Comparison of ENCODE assay signal across 8 cellular contexts in the genomic region with DNA sequence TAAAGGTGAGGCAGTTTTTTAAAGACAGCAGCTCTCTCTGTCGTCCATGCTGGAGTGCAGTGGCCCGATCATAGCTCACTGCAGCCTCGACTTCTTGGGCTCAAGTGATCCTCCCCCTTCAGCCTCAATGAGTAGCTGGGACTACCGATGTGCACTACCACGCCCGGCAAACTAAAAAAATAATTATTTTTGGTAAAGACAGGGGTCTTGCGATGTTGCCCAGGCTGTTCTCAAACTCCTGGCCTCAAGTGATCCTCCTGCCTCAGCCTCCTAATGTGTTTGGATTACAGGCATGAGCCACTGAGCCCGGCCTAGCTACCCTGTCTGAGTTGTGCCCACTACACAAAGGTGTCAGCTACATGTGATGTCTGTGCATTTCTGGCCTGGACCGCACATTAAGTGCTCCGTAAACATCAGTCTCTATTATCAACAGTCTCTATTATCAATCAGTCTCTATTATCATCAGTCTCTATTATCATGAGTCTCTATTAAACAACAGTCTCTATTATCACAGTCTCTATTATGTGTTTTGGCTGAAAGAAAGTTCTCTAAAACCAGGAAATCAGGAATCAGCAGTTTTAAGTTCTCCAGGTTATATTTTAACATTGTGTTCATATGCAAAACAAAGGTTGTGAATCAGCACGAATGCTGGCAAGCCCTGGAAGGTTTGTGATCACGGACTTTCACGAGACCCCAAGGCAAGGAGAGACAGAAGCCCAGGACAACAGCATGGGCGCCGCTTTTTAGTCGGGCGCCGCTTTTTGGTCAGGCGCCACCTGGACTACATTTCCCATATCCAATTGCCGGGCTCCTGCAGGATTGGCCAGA. TPM values are rescaled to one million over a fixed set of nuclear protein-coding genes. Genes with fewer than 3 reads are reported as not detected.
A peak's percentile ranks its signal among the peaks of the same experiment; 100 is the strongest.
DNase-seq lines count a peak whose midpoint lies in the region; ATAC-seq, FAIRE-seq and TF ChIP-seq lines count a peak whose summit lies in the region.

No MANE protein-coding gene starts in this region.

- H3K4me1 Mint-ChIP-seq in Calu3 (ENCODE audit: low read depth, unreplicated experiment): no peaks in the 10 kb centered on the region

- CTCF ChIA-PET in Calu3 (lab: Charles Lee) (interaction anchor here (0.6 to 1.0 kb wide), 2 partner anchors 37 to 1740 kb away, joined by 3 read pairs; no protein-coding TSS in a partner anchor), H1 (lab: Charles Lee; ENCODE audit: partially characterized antibody) (interaction anchor here (0.7 to 2.9 kb wide), 27 partner anchors 10 to 515 kb away, joined by 3 to 24 read pairs (median 5); no protein-coding TSS in a partner anchor)

- TF ChIP-seq POLR2A in H1 (IDR thresholded peaks at IDR 0.05; ENCODE audit: control extremely low read depth in 1 of 2, low read depth in 2 of 2, low read length in 2 of 2) (no peak), GM18505 (IDR thresholded peaks at IDR 0.05; ENCODE audit: borderline replicate concordance, extremely low read depth, insufficient read depth, insufficient read length) (no peak)

- H3K9ac ChIP-seq in NT2/D1 (ENCODE audit: insufficient read length, low read depth): peak overlapping the region; percentile 47
- H3K9ac ChIP-seq in H1 (replicated peaks in 1 of 4; ENCODE audit: extremely low read depth in 1 of 4, low read depth in 3 of 4, low read length in 3 of 4): no peak overlapping the region

- H3K4me3 Mint-ChIP-seq in Calu3 (ENCODE audit: low read depth, unreplicated experiment): peak overlapping the region; percentile 96

- H3K14ac ChIP-seq in H1 (ENCODE audit: insufficient read length): no peak overlapping the region

- no peak overlapping the region for H4K91ac ChIP-seq in H1 (replicated peaks; ENCODE audit: insufficient read length, low read length)

- BruUV-seq in Calu3 (replicated peaks; lab: Mats Ljungman, UMichigan): no TSS peak

- FAIRE-seq in H1 (lab: Jason Lieb, UNC): no peak

- H2BK15ac ChIP-seq in H1 (ENCODE audit: low read length): no peak overlapping the region

- H2AFZ ChIP-seq in H1 (ENCODE audit: low read length): peak overlapping the region; percentile 87

- no peaks in the 10 kb centered on the region for H3K9me3 Mint-ChIP-seq in Calu3 (ENCODE audit: low read depth, unreplicated experiment)

- H3K56ac ChIP-seq in H1 (replicated peaks; ENCODE audit: insufficient read length, low read depth, low read length): no peak overlapping the region

- H3K27ac ChIP-seq in H1 (ENCODE audit: low read depth, low read length) (no peak overlapping the region), neutrophil (no peak overlapping the region)

- no peak for TF ChIP-seq RAD21 in H1 (IDR thresholded peaks at IDR 0.05 in 1 of 2, conservative IDR thresholded peaks at IDR 0.05 in 1 of 2; ENCODE audit: low read depth in 2 of 2, low read length in 2 of 2)

- ATAC-seq in GM18505 (IDR thresholded peaks at IDR 0.05; ENCODE audit: unreplicated experiment): no peak

- peaks cover 5% of the 10 kb centered on the region; the same call in 1 of the 2 replicates for H3K23me2 ChIP-seq in H1 (ENCODE audit: low read depth, low read length)

- H3K36me3 ChIP-seq in NT2/D1 (ENCODE audit: insufficient read depth, insufficient read length, low read length) (peaks cover 19% of the 10 kb centered on the region), H1 (ENCODE audit: control insufficient read depth in 2 of 4, insufficient read depth in 4 of 4, low read length in 3 of 4) (0 out of 8 replicates have a peak, but pooled peaks cover 0 to 4% (median 0%) of the 10 kb centered on the region in 4 experiments), neutrophil (no peaks in the 10 kb centered on the region)

- peaks cover 6% of the 10 kb centered on the region for H3K27me3 Mint-ChIP-seq in Calu3 (ENCODE audit: unreplicated experiment)

- H3K79me2 ChIP-seq in H1 (ENCODE audit: control insufficient read depth in 1 of 2, insufficient read depth in 2 of 2, low read length in 2 of 2): no peaks in the 10 kb centered on the region; a peak in 1 of 4 replicates

- no peak overlapping the region for H2BK5ac ChIP-seq in H1 (ENCODE audit: low read depth, low read length)

- H4K5ac ChIP-seq in H1 (ENCODE audit: insufficient read length, low read depth, low read length): no peak overlapping the region

- peaks cover 6% of the 10 kb centered on the region for H3K79me1 ChIP-seq in H1 (ENCODE audit: low read depth, low read length)

- H3K4me2 ChIP-seq in H1 (ENCODE audit: insufficient read depth in 1 of 2, low read depth in 2 of 2, low read length in 2 of 2): peak overlapping the region; percentile 48 to 72

- 48% methylated on average over 20 of the region's 20 CpGs; no CpG with 5 or more reads in 1 of the 2 experiments for WGBS in H1 (ENCODE audit: extremely low coverage in 1 of 2, insufficient coverage in 1 of 2, insufficient read length in 1 of 2, insufficient replicate concordance in 2 of 2, low coverage in 1 of 2, low lambda C conversion rate in 2 of 2, missing lambda C conversion rate in 1 of 2), 2 experiments

- no peak overlapping the region for H3K4ac ChIP-seq in H1 (replicated peaks; ENCODE audit: insufficient read length, low read depth, low read length)

- intact Hi-C loops in Calu3 (cut with micrococcal nuclease; ENCODE audit: unreplicated experiment): no loop called here

- H3K4me3 ChIP-seq in NT2/D1 (ENCODE audit: insufficient read length, low read depth) (peak overlapping the region; percentile 99), H1 (ENCODE audit: extremely low read depth in 1 of 4, insufficient read depth in 2 of 4, low read depth in 3 of 4, low read length in 4 of 4) (peak overlapping the region; percentile 85 to 99 (median 90)), neutrophil (ENCODE audit: low read depth in 1 of 2, low read length in 1 of 2) (peak overlapping the region; percentile 67 to 71)

- no peak overlapping the region for H2BK12ac ChIP-seq in H1 (ENCODE audit: low read depth, low read length)

- no peak overlapping the region; the same call in none of the 2 replicates for H4K8ac ChIP-seq in H1 (ENCODE audit: extremely low read depth, insufficient read depth, low read length)

- H3K9me3 ChIP-seq in NT2/D1 (ENCODE audit: insufficient read depth, low read length) (peaks cover 23% of the 10 kb centered on the region; the same call in 1 of the 2 replicates), H1 (ENCODE audit: insufficient read depth in 2 of 2, low read depth in 1 of 2, low read length in 1 of 2) (no peaks in the 10 kb centered on the region), neutrophil (no peaks in the 10 kb centered on the region)

- H2BK20ac ChIP-seq in H1 (ENCODE audit: low read length): no peak overlapping the region

- peaks cover 20% of the 10 kb centered on the region for H3K36me3 Mint-ChIP-seq in Calu3 (ENCODE audit: insufficient read depth, unreplicated experiment)

- H2AK5ac ChIP-seq in H1 (ENCODE audit: low read depth, low read length): 0 out of 2 replicates have a peak overlapping the region, but pooled peaks have one; percentile 75

- H2BK120ac ChIP-seq in H1 (replicated peaks; ENCODE audit: low read depth, low read length): no peak overlapping the region

- H4K20me1 ChIP-seq in H1 (replicated peaks in 1 of 2; ENCODE audit: control insufficient read depth in 1 of 2, insufficient read depth in 2 of 2, low read length in 2 of 2): peaks cover 0 to 1% of the 10 kb centered on the region in 2 experiments

- H3K18ac ChIP-seq in H1 (ENCODE audit: extremely low read depth, low read length): no peak overlapping the region

- no peak for TF ChIP-seq CTCF in Calu3 (IDR thresholded peaks at IDR 0.05; ENCODE audit: unreplicated experiment)
- no peak for TF ChIP-seq CTCF in H1 (IDR thresholded peaks at IDR 0.05; ENCODE audit: control extremely low read depth in 1 of 3, insufficient read depth in 1 of 3, low read depth in 1 of 3, low read length in 3 of 3)
- no peak for TF ChIP-seq CTCF in neutrophil (IDR thresholded peaks at IDR 0.05)

- no peak for TF ChIP-seq EP300 in H1 (IDR thresholded peaks at IDR 0.05; ENCODE audit: borderline replicate concordance in 1 of 2, low read depth in 2 of 2, low read length in 2 of 2)

- peak overlapping the region; percentile 73 for H3K27ac Mint-ChIP-seq in Calu3 (ENCODE audit: unreplicated experiment)

- DNase-seq in Calu3 (no peak), NT2/D1 (ENCODE audit: low read depth, low spot score) (no peak), H1 (ENCODE audit: low read depth in 1 of 2, low spot score in 2 of 2) (no peak), HuH-7 (ENCODE audit: low spot score) (no peak), DMS153 treated with DMSO at 0.1 percent for 48 hours (lab: John Stamatoyannopoulos, UW; ENCODE audit: unreplicated experiment) (no peak), AML-193 (lab: John Stamatoyannopoulos, UW) (no peak)

- H3K23ac ChIP-seq in H1 (ENCODE audit: insufficient read length): no peak overlapping the region

- H3K4me1 ChIP-seq in NT2/D1 (ENCODE audit: insufficient read depth, insufficient read length) (peaks cover 2% of the 10 kb centered on the region), H1 (replicated peaks in 1 of 4; ENCODE audit: control insufficient read depth in 3 of 4, insufficient read depth in 4 of 4, low read length in 3 of 4) (peaks cover 0 to 3% (median 0%) of the 10 kb centered on the region in 4 experiments; a peak in 2 of 7 replicates), neutrophil (ENCODE audit: control insufficient read depth in 1 of 2, insufficient read depth in 1 of 2, low read depth in 1 of 2, low read length in 1 of 2) (peaks cover 8 to 10% of the 10 kb centered on the region in 2 experiments)

- POLR2A ChIA-PET in H1 (lab: Charles Lee; ENCODE audit: partially characterized antibody): interaction anchor here (1.2 kb wide), 1 partner anchor 135 kb away, joined by 4 read pairs; no protein-coding TSS in a partner anchor

- H3K27me3 ChIP-seq in NT2/D1 (ENCODE audit: insufficient read depth, insufficient read length): no peaks in the 10 kb centered on the region
- H3K27me3 ChIP-seq in H1 (replicated peaks in 1 of 4; ENCODE audit: control insufficient read depth in 3 of 4, extremely low read depth in 1 of 4, insufficient read depth in 3 of 4, low read length in 3 of 4): peaks cover 0 to 11% (median 2%) of the 10 kb centered on the region in 4 experiments; a peak in 3 of 7 replicates
- H3K27me3 ChIP-seq in neutrophil: no peaks in the 10 kb centered on the region

TF ChIP-seq in H1, 55 proteins besides CTCF, POLR2A, EP300 and RAD21 (continues in another document):
- TF ChIP-seq SIX5 (IDR thresholded peaks at IDR 0.05; ENCODE audit: low read depth, low read length): peak; percentile 50

RNA-seq across cellular contexts. Expression of gene WWOX, which starts 0.7 kb away (rescaled TPM):
- 32.3 and 33.5 TPM in 2 replicates for total RNA-seq in Calu3 (2022)
- 16.7 and 17.2 TPM in 2 replicates for total RNA-seq in H1 (2021; fragmentation: NEBNext Ultra II Directional; extraction: Animal tissue kit (Norgen Biotek cat#: 25700))
- 5.4 and 5.6 TPM in 2 replicates for polyA plus RNA-seq in H1 (2011; rRNA removed)
- polyA plus RNA-seq in H1 (2011; cell fraction: cytosol; rRNA removed): 12.7 TPM
- polyA plus RNA-seq in H1 (2011; cell fraction: nucleus; rRNA removed): 10.4 TPM
- 10.3 to 13.1 TPM (median 11.7 TPM) in 4 replicates for polyA plus RNA-seq in H1 (2012, experiment 1 of 2)
- polyA plus RNA-seq in H1 (2012, experiment 2 of 2): 10.8 TPM
- 8.5 TPM for polyA plus RNA-seq in H1 (2013, experiment 1 of 2)
- 8.2 TPM for polyA plus RNA-seq in H1 (2013, experiment 2 of 2)
- 26.1 and 31.8 TPM in 2 replicates for polyA minus RNA-seq in H1 (2011; rRNA and poly(A)+ RNA removed)
- polyA minus RNA-seq in H1 (2011; cell fraction: cytosol; rRNA and poly(A)+ RNA removed): 17.4 TPM
- polyA minus RNA-seq in H1 (2011; cell fraction: nucleus; rRNA and poly(A)+ RNA removed): 68.1 TPM
